Comparison of ENCODE assay signal across 31 cellular contexts in the genomic region with DNA sequence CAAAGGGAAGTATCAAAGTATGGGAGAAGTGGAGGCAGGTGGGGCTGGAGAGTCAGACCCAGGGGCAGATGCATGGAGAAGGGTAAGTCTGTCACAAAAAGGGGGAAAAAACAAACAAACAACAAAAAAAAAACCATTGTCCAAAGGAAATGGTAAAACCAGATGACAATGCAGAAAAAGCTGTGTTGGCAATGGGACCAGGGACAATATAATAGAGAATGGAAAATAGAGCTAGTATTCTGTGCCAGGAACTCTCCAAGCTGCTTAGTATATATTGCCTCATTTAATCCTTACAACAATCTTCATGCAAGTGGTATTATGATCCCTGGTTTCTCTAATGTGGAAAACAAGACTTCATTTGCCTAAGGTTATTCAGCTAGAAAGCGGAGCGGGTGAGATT.
"Had no signal": no experiment of that assay in that cellular context is flagged by ENCODE, and none has a peak within 500 bp of the region (broad histone marks: within the 10 kb centered on the region; RNA-seq: fewer than 3 reads in every experiment).

No MANE protein-coding gene starts in this region.

- H3K27me3 Mint-ChIP-seq: activated CD4-positive, alpha-beta T cell treated with anti-CD3 and anti-CD28 coated beads for 36 hours; activated CD8-positive, alpha-beta T cell treated with anti-CD3 and anti-CD28 coated beads for 36 hours; activated naive CD8-positive, alpha-beta T cell; activated T-helper 17 cell treated with anti-CD3 and anti-CD28 coated beads, Interleukin-2, amount 50 U/mL, for 72 hours; central memory CD8-positive, alpha-beta T cell had no signal

- H3K4me3 ChIP-seq: coronary artery, dorsolateral prefrontal cortex had no signal

- H3K4me1 Mint-ChIP-seq: activated T-helper 17 cell treated with anti-CD3 and anti-CD28 coated beads, Interleukin-2, amount 50 U/mL, for 72 hours; central memory CD8-positive, alpha-beta T cell; endodermal cell had no signal

- H3K27ac ChIP-seq: brain microvascular endothelial cell, coronary artery had no signal

- FAIRE-seq: astrocyte, frontal cortex had no signal

- H3K9me3 Mint-ChIP-seq: activated CD8-positive, alpha-beta T cell treated with anti-CD3 and anti-CD28 coated beads for 36 hours; activated T-cell treated with anti-CD3 and anti-CD28 coated beads, Interleukin-2, amount 50 U/mL, for 4 hours; activated T-helper 17 cell treated with anti-CD3 and anti-CD28 coated beads, Interleukin-2, amount 50 U/mL, for 72 hours; central memory CD8-positive, alpha-beta T cell; dendritic cell treated with granulocyte-macrophage colony-stimulating factor and Interleukin-4, amounts not matched to agents 40 ng/mL and 50 ng/mL, for 4 days; endodermal cell had no signal

- H3K27ac Mint-ChIP-seq: activated CD4-positive, alpha-beta T cell treated with anti-CD3 and anti-CD28 coated beads for 36 hours; activated CD8-positive, alpha-beta T cell treated with anti-CD3 and anti-CD28 coated beads for 36 hours; activated naive CD8-positive, alpha-beta T cell; activated T-helper 17 cell treated with anti-CD3 and anti-CD28 coated beads, Interleukin-2, amount 50 U/mL, for 72 hours; dendritic cell treated with granulocyte-macrophage colony-stimulating factor and Interleukin-4, amounts not matched to agents 40 ng/mL and 50 ng/mL, for 4 days; endodermal cell had no signal

- H3K36me3 Mint-ChIP-seq: activated naive CD8-positive, alpha-beta T cell had no signal

- H3K36me3 ChIP-seq: brain microvascular endothelial cell had no signal

- DNase-seq: activated CD4-positive, alpha-beta T cell treated with anti-CD3 and anti-CD28 coated beads for 36 hours; activated CD4-positive, alpha-beta T cell treated with anti-CD3 and anti-CD28 coated beads, Interleukin-2, amount 50 U/mL, for 1 hour; activated CD4-positive, alpha-beta T cell treated with anti-CD3 and anti-CD28 coated beads, Interleukin-2, amount 50 U/mL, for 48 hours; activated CD4-positive, CD25-positive, alpha-beta regulatory T cell; activated CD4-positive, CD25-positive, alpha-beta regulatory T cell treated with anti-CD3 and anti-CD28 coated beads, Interleukin-2, amount 50 U/mL, for 72 hours; activated CD8-positive, alpha-beta memory T cell treated with anti-CD3 and anti-CD28 coated beads for 24 hours; activated CD8-positive, alpha-beta T cell treated with anti-CD3 and anti-CD28 coated beads for 36 hours; activated effector memory CD4-positive, alpha-beta T cell treated with Interleukin-2 at 50 U/mL for 16 hours; activated gamma-delta T cell treated with Interleukin-2 at 50 U/mL for 16 hours; activated naive CD4-positive, alpha-beta T cell treated with anti-CD3 and anti-CD28 coated beads, Interleukin-2, amount 50 U/mL, for 16 hours; activated naive CD4-positive, alpha-beta T cell treated with Interleukin-2 at 50 U/mL for 16 hours; activated T-cell treated with anti-CD3 and anti-CD28 coated beads, Interleukin-2, amount 50 U/mL, for 4 hours; amniotic stem cell; anterior cingulate cortex; brain microvascular endothelial cell; dorsolateral prefrontal cortex; effector memory CD4-positive, alpha-beta T cell; endodermal cell; foreskin fibroblast; glutamatergic neuron; SW 1271; T-helper 1 cell; T-helper 2 cell had no signal

- H3K27me3 ChIP-seq: dorsolateral prefrontal cortex had no signal

- ATAC-seq: activated CD4-positive, alpha-beta T cell treated with anti-CD3 and anti-CD28 coated beads for 36 hours; activated CD8-positive, alpha-beta T cell treated with anti-CD3 and anti-CD28 coated beads for 36 hours; activated T-cell treated with anti-CD3 and anti-CD28 coated beads, Interleukin-2, amount 50 U/mL, for 4 hours; activated T-helper 17 cell treated with anti-CD3 and anti-CD28 coated beads, Interleukin-2, amount 50 U/mL, for 72 hours; esophagus mucosa had no signal

- H3K4me3 Mint-ChIP-seq: activated CD4-positive, alpha-beta T cell treated with anti-CD3 and anti-CD28 coated beads for 36 hours; activated CD8-positive, alpha-beta T cell treated with anti-CD3 and anti-CD28 coated beads for 36 hours; activated naive CD8-positive, alpha-beta T cell; activated T-cell treated with anti-CD3 and anti-CD28 coated beads, Interleukin-2, amount 50 U/mL, for 4 hours; activated T-helper 17 cell treated with anti-CD3 and anti-CD28 coated beads, Interleukin-2, amount 50 U/mL, for 72 hours; central memory CD8-positive, alpha-beta T cell; dendritic cell treated with granulocyte-macrophage colony-stimulating factor and Interleukin-4, amounts not matched to agents 40 ng/mL and 50 ng/mL, for 4 days; endodermal cell had no signal
